ENCODE assay signal across 14 cellular contexts in genomic region chr2:128619471-128620325, GRCh38.
DNase-seq lines count a peak whose midpoint lies in the region; ATAC-seq, FAIRE-seq and TF ChIP-seq lines count a peak whose summit lies in the region.
"Had no signal": no experiment of that assay in that cellular context is flagged by ENCODE, and none has a peak within 500 bp of the region (broad histone marks: within the 10 kb centered on the region; RNA-seq: fewer than 3 reads in every experiment).

No MANE protein-coding gene starts in this region.

- DNase-seq in left ventricle myocardium superior (peak; percentile 14), right atrium auricular region (ENCODE audit: low spot score) (no peak), glutamatergic neuron (peak; percentile 6), neuronal stem cell (ENCODE audit: low spot score) (no peak), left colon (no peak), GM19239 (ENCODE audit: insufficient read length, low spot score) (no peak), NK-92 (lab: John Stamatoyannopoulos, UW; ENCODE audit: unreplicated experiment) (no peak)
- DNase-seq: 8988T; Calu3; CD4-positive, alpha-beta T cell; DMS 273 treated with DMSO at 0.1 percent for 48 hours; GM23248; H7 had no signal

- H3K27ac ChIP-seq in right atrium auricular region (no peak overlapping the region), neuronal stem cell (replicated peaks; ENCODE audit: low read length) (no peak overlapping the region)
- H3K27ac ChIP-seq: BLaER1 treated with 17β-estradiol and CSF1 and Interleukin-3, amounts not matched to agents 10 nM and 100 nM; GM23248 had no signal

- TF ChIP-seq CTCF in right atrium auricular region (IDR thresholded peaks at IDR 0.05) (no peak), glutamatergic neuron (IDR thresholded peaks at IDR 0.05; ENCODE audit: partially characterized antibody, unreplicated experiment) (no peak)

- H3K27me3 Mint-ChIP-seq in glutamatergic neuron (ENCODE audit: unreplicated experiment) = peaks cover 6% of the 10 kb centered on the region
- H3K27me3 Mint-ChIP-seq: CD4-positive, alpha-beta T cell had no signal

- peak overlapping the region; percentile 82 for H2BK15ac ChIP-seq in neuronal stem cell (ENCODE audit: low read length)

- H2AK5ac ChIP-seq in neuronal stem cell (ENCODE audit: low read depth, low read length) = peak overlapping the region; percentile 8

- H3K36me3 ChIP-seq in right atrium auricular region (no peaks in the 10 kb centered on the region), neuronal stem cell (replicated peaks in 1 of 2; ENCODE audit: control insufficient read depth in 2 of 2, insufficient read depth in 2 of 2, low read length in 2 of 2) (no peaks in the 10 kb centered on the region)
- H3K36me3 ChIP-seq: BLaER1 treated with 17β-estradiol and CSF1 and Interleukin-3, amounts not matched to agents 10 nM and 100 nM had no signal

- no peak overlapping the region for H3K23ac ChIP-seq in neuronal stem cell (ENCODE audit: low read depth, low read length, poor library complexity)

- no CpG with 5 or more reads among the region's 18 CpGs for WGBS in neuronal stem cell (ENCODE audit: extremely low coverage in 2 of 2, insufficient read length in 2 of 2, insufficient replicate concordance in 1 of 2), 2 donors

- H3K14ac ChIP-seq in neuronal stem cell (ENCODE audit: low read length) = no peak overlapping the region

- H3K9ac ChIP-seq in neuronal stem cell (ENCODE audit: low read depth, low read length, poor library complexity) = no peak overlapping the region
- H3K9ac ChIP-seq: BLaER1 treated with 17β-estradiol and CSF1 and Interleukin-3, amounts not matched to agents 10 nM and 100 nM; GM23248 had no signal

- H3K9me3 Mint-ChIP-seq in glutamatergic neuron (ENCODE audit: unreplicated experiment) = peaks cover 10% of the 10 kb centered on the region
- H3K9me3 Mint-ChIP-seq: CD4-positive, alpha-beta T cell had no signal

- H3K4me2 ChIP-seq in neuronal stem cell (ENCODE audit: insufficient read depth, low read length, poor library complexity, severe bottlenecking) = no peak overlapping the region
- H3K4me2 ChIP-seq: BLaER1 treated with 17β-estradiol and CSF1 and Interleukin-3, amounts not matched to agents 10 nM and 100 nM had no signal

- H3K4me1 ChIP-seq in right atrium auricular region = no peaks in the 10 kb centered on the region
- peaks cover 6 to 10% of the 10 kb centered on the region in 2 donors for H3K4me1 ChIP-seq in neuronal stem cell (ENCODE audit: control insufficient read depth in 2 of 2, insufficient read depth in 1 of 2, low read depth in 1 of 2, low read length in 2 of 2)

- no peak overlapping the region for H2BK12ac ChIP-seq in neuronal stem cell (ENCODE audit: low read length)

- H3K4ac ChIP-seq in neuronal stem cell (ENCODE audit: low read length) = peak overlapping the region; percentile 68

- H2BK5ac ChIP-seq in neuronal stem cell (ENCODE audit: low read length) = no peak overlapping the region

- H3K18ac ChIP-seq in neuronal stem cell (ENCODE audit: low read length) = peak overlapping the region; percentile 78

- peak overlapping the region; percentile 54 for H4K91ac ChIP-seq in neuronal stem cell (ENCODE audit: low read depth, low read length, poor library complexity)

- no peaks in the 10 kb centered on the region for H3K79me1 ChIP-seq in neuronal stem cell (ENCODE audit: low read depth, low read length)

- ATAC-seq in left ventricle myocardium superior = no peak
- no peak for ATAC-seq in left colon

- FAIRE-seq in GM19239 (lab: Jason Lieb, UNC) = no peak

- H3K27ac Mint-ChIP-seq in glutamatergic neuron (ENCODE audit: unreplicated experiment) = no peak overlapping the region
- H3K27ac Mint-ChIP-seq: CD4-positive, alpha-beta T cell had no signal

- no peaks in the 10 kb centered on the region for H3K36me3 Mint-ChIP-seq in glutamatergic neuron (ENCODE audit: unreplicated experiment)

- intact Hi-C loops in left ventricle myocardium superior (cut with micrococcal nuclease) = no loop called here
- intact Hi-C loops in left colon (cut with DNase I, micrococcal nuclease) = no loop called here

- H3K27me3 ChIP-seq in right atrium auricular region (no peaks in the 10 kb centered on the region), neuronal stem cell (ENCODE audit: control insufficient read depth in 3 of 3, insufficient read depth in 3 of 3, low read depth in 1 of 3, low read length in 3 of 3) (no peaks in the 10 kb centered on the region)
- H3K27me3 ChIP-seq: BLaER1 treated with 17β-estradiol and CSF1 and Interleukin-3, amounts not matched to agents 10 nM and 100 nM had no signal

- H3K4me1 Mint-ChIP-seq in glutamatergic neuron (ENCODE audit: low read depth, unreplicated experiment) = peaks cover 13% of the 10 kb centered on the region

- H2BK120ac ChIP-seq in neuronal stem cell (ENCODE audit: low read depth, low read length) = no peak overlapping the region

- H3K4me3 ChIP-seq in right atrium auricular region (no peak overlapping the region), neuronal stem cell (ENCODE audit: low read length in 2 of 2) (no peak overlapping the region)
- H3K4me3 ChIP-seq: BLaER1 treated with 17β-estradiol and CSF1 and Interleukin-3, amounts not matched to agents 10 nM and 100 nM; GM23248 had no signal

- H3K4me3 Mint-ChIP-seq in glutamatergic neuron (ENCODE audit: unreplicated experiment) = no peak overlapping the region
- H3K4me3 Mint-ChIP-seq: CD4-positive, alpha-beta T cell had no signal

- H2AFZ ChIP-seq in neuronal stem cell (ENCODE audit: low read length) = no peak overlapping the region
- H2AFZ ChIP-seq: GM23248 had no signal

- H4K8ac ChIP-seq in neuronal stem cell (ENCODE audit: low read depth, low read length) = no peak overlapping the region

- no peaks in the 10 kb centered on the region for H3K9me3 ChIP-seq in right atrium auricular region
- peaks cover 0 to 5% of the 10 kb centered on the region in 2 donors for H3K9me3 ChIP-seq in neuronal stem cell (replicated peaks in 1 of 2; ENCODE audit: control insufficient read depth in 2 of 2, insufficient read depth in 1 of 2, low read depth in 1 of 2, low read length in 2 of 2)
- H3K9me3 ChIP-seq: BLaER1 treated with 17β-estradiol and CSF1 and Interleukin-3, amounts not matched to agents 10 nM and 100 nM had no signal

Comparison
In these comparisons a context has a peak if more than half of its experiments do, and no peak if none do; other contexts are left out.
1. DNase-seq: peak in left ventricle myocardium superior (single experiment) and glutamatergic neuron (single experiment); none in right atrium auricular region (single experiment), neuronal stem cell (single experiment), left colon (0 of 2), GM19239 (single experiment) and NK-92 (single experiment).